16 cellular contexts compared by ENCODE assay signal in the genomic region with DNA sequence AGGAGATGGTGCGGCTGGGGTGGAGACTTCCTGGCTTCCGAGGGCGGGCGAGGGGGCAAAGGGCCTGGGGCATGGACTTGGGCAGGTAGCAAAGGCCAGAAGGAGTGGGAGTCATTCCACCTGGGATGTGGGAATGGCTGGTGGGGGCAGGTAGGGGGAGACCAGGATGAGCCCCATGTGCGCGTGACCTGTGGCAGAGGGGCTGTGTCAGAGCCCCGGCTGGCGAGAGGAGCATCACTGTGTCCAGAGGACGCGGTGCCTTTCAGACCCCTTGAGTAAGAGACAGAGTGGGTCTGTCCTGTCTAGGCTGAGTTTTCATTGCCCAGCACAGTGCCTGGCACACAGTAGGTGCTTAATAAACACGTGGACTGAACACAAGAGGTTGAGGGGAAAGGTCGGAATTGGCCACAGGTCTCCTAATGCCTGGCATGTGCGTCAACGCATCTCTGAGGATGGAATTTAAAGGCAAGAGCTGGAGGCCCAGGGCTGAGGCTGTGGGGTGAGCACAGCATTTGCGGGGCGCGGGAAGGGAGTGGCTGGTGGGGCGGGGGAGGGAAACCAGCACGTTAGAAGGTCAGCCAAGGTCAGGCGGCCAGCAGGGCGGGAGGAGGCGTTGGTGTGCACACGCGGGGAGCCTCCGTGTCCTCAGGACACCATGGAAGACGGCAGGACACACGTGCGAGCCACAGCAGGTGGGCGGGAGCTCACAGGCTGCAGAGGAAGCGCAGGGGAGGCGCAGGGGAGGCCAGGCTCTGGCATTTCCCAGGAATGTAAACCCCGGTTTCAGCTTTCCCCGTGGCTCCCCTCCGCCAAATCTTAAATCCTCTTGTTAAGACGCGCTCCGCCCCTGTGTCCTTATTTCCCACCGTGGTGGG. TPM values are rescaled to one million over a fixed set of nuclear protein-coding genes. Genes with fewer than 3 reads are reported as not detected.
DNase-seq lines count a peak whose midpoint lies in the region; ATAC-seq and TF ChIP-seq lines count a peak whose summit lies in the region.
"Had no signal": no experiment of that assay in that cellular context is flagged by ENCODE, and none has a peak within 500 bp of the region (broad histone marks: within the 10 kb centered on the region; RNA-seq: fewer than 3 reads in every experiment).

No MANE protein-coding gene starts in this region.

- peaks cover 98% of the 10 kb centered on the region for H3K79me2 ChIP-seq in SK-N-SH (ENCODE audit: insufficient read depth)

- CTCF ChIA-PET in SK-N-SH (lab: Yijun Ruan, JAX) = interaction anchor here (1.0 to 3.8 kb wide), 4 partner anchors 12 to 129 kb away, joined by 3 to 22 read pairs (median 7); no protein-coding TSS in a partner anchor

- peaks cover 58% of the 10 kb centered on the region for H4K20me1 ChIP-seq in SK-N-SH (ENCODE audit: insufficient read depth)

- H3F3A ChIP-seq in SK-N-SH (replicated peaks; ENCODE audit: insufficient read depth) = peaks cover 19% of the 10 kb centered on the region

- POLR2A ChIA-PET in SK-N-SH (lab: Yijun Ruan, JAX) = no interaction called here

- H3K9me2 ChIP-seq in SK-N-SH = no peaks in the 10 kb centered on the region

- no peak for TF ChIP-seq CTCF in chondrocyte (IDR thresholded peaks at IDR 0.05)
- TF ChIP-seq CTCF in lower lobe of right lung (IDR thresholded peaks at IDR 0.05) = no peak
- no peak for TF ChIP-seq CTCF in transverse colon (IDR thresholded peaks at IDR 0.05)
- no peak for TF ChIP-seq CTCF in foreskin keratinocyte (conservative IDR thresholded peaks at IDR 0.05)
- no peak for TF ChIP-seq CTCF in SK-N-SH (IDR thresholded peaks at IDR 0.05)

- H3K4me3 ChIP-seq in lower lobe of right lung (no peak overlapping the region), transverse colon (no peak overlapping the region), SK-N-SH (ENCODE audit: low read depth in 2 of 2, low read length in 1 of 2) (no peak overlapping the region)

- no peaks in the 10 kb centered on the region for H3K9me3 Mint-ChIP-seq in chondrocyte (ENCODE audit: low read depth)
- H3K9me3 Mint-ChIP-seq: activated T-helper 2 cell treated with anti-CD3 and anti-CD28 coated beads, Interferon-gamma antibody, Interleukin-2, Interleukin-4, amounts not matched to agents 10 μg/mL and 5 μg/mL and 100 μg/mL, durations not matched to agents 14 hours and 24 hours and 36 hours; T-helper 1 cell treated with Interleukin-12 subunit alpha and Interleukin-12 subunit beta and Interleukin-4 antibody, amounts not matched to agents 30 μg/mL and 1 μg/mL, for 36 hours had no signal

- in situ Hi-C loops in transverse colon (cut with MboI; ENCODE audit: low pct_ligation_motif_present in 1 of 4, low pct_unique_long_range_greater_than_20kb in 1 of 4, low sequenced_read_pairs in 3 of 4) = no loop called here

- H3K36me3 Mint-ChIP-seq in chondrocyte (ENCODE audit: low read depth) = peaks cover 1% of the 10 kb centered on the region

- H3K4me3 Mint-ChIP-seq in chondrocyte (ENCODE audit: unreplicated experiment) = no peak overlapping the region
- H3K4me3 Mint-ChIP-seq: T-helper 1 cell treated with Interleukin-12 subunit alpha and Interleukin-12 subunit beta and Interleukin-4 antibody, amounts not matched to agents 30 μg/mL and 1 μg/mL, for 36 hours had no signal

- H3K36me3 ChIP-seq in lower lobe of right lung = no peaks in the 10 kb centered on the region
- H3K36me3 ChIP-seq in transverse colon = no peaks in the 10 kb centered on the region
- H3K36me3 ChIP-seq in SK-N-SH (replicated peaks in 1 of 2; ENCODE audit: control insufficient read depth in 1 of 2, insufficient read depth in 2 of 2, low read length in 1 of 2) = no peaks in the 10 kb centered on the region
- H3K36me3 ChIP-seq: neutrophil had no signal

- TF ChIP-seq RAD21 in SK-N-SH (IDR thresholded peaks at IDR 0.05; ENCODE audit: low read length) = no peak

- H3K27ac ChIP-seq in lower lobe of right lung (peak overlapping the region; percentile 48), transverse colon (peak overlapping the region; percentile 54 to 60 (median 58)), foreskin keratinocyte (no peak overlapping the region), SK-N-SH (ENCODE audit: low read depth in 2 of 2, low read length in 1 of 2) (no peak overlapping the region)

- H3K27ac Mint-ChIP-seq in chondrocyte (ENCODE audit: unreplicated experiment) = peak overlapping the region; percentile 55
- H3K27ac Mint-ChIP-seq: activated T-helper 2 cell treated with anti-CD3 and anti-CD28 coated beads, Interferon-gamma antibody, Interleukin-2, Interleukin-4, amounts not matched to agents 10 μg/mL and 5 μg/mL and 100 μg/mL, durations not matched to agents 14 hours and 24 hours and 36 hours; T-helper 1 cell treated with Interleukin-12 subunit alpha and Interleukin-12 subunit beta and Interleukin-4 antibody, amounts not matched to agents 30 μg/mL and 1 μg/mL, for 36 hours had no signal

- no peaks in the 10 kb centered on the region for H3K9me3 ChIP-seq in lower lobe of right lung
- no peaks in the 10 kb centered on the region for H3K9me3 ChIP-seq in transverse colon
- no peaks in the 10 kb centered on the region for H3K9me3 ChIP-seq in SK-N-SH
- H3K9me3 ChIP-seq: neutrophil had no signal

- no peaks in the 10 kb centered on the region for H3K27me3 Mint-ChIP-seq in chondrocyte (ENCODE audit: low read depth)

- peak; percentile 60 for DNase-seq in activated effector memory CD4-positive, alpha-beta T cell treated with anti-CD3 and anti-CD28 coated beads, Interleukin-2, amount 50 U/mL, for 16 hours
- no peak for DNase-seq in activated effector memory CD4-positive, alpha-beta T cell treated with Interleukin-2 at 50 U/mL for 16 hours
- DNase-seq in chondrocyte (ENCODE audit: low spot score) (no peak), lower lobe of right lung (no peak), transverse colon (no peak), foreskin keratinocyte (no peak), SK-N-SH (no peak)
- DNase-seq: activated CD4-positive, alpha-beta T cell treated with anti-CD3 and anti-CD28 coated beads, Interleukin-2, amount 50 U/mL, for 48 hours; effector memory CD4-positive, alpha-beta T cell; NCI-H1930; stimulated activated CD4-positive, alpha-beta T cell treated with anti-CD3 and anti-CD28 coated beads, Interleukin-12 subunit alpha, Interleukin-12 subunit beta, amount 100 ng/mL, for 4 hours had no signal

- H3K27me3 ChIP-seq in lower lobe of right lung (ENCODE audit: low read depth) (no peaks in the 10 kb centered on the region), transverse colon (no peaks in the 10 kb centered on the region), foreskin keratinocyte (no peaks in the 10 kb centered on the region), SK-N-SH (ENCODE audit: insufficient read depth) (no peaks in the 10 kb centered on the region)
- H3K27me3 ChIP-seq: neutrophil had no signal

- intact Hi-C loops in lower lobe of right lung (cut with DNase I) = no loop called here
- intact Hi-C loops in transverse colon (cut with DNase I; ENCODE audit: low total_unique reads) = no loop called here

- H3K4me1 ChIP-seq in lower lobe of right lung (peaks cover 36% of the 10 kb centered on the region), transverse colon (peaks cover 10 to 47% (median 24%) of the 10 kb centered on the region in 4 donors), foreskin keratinocyte (peaks cover 9% of the 10 kb centered on the region), SK-N-SH (ENCODE audit: control insufficient read depth in 1 of 2, insufficient read depth in 2 of 2, low read depth in 1 of 2, low read length in 1 of 2) (peaks cover 13 to 15% of the 10 kb centered on the region in 2 experiments; a peak in 3 of 4 replicates)

- H2AFZ ChIP-seq in SK-N-SH (ENCODE audit: low read depth) = no peak overlapping the region

- no peak overlapping the region for H3K9ac ChIP-seq in SK-N-SH

- WGBS in transverse colon (ENCODE audit: low coverage in 1 of 2), 2 donors = 82 to 88% methylated on average over 10 to 38 of the region's 38 CpGs
- WGBS in SK-N-SH (ENCODE audit: low lambda C conversion rate) = 93% methylated on average over 38 of the region's 38 CpGs

- no peak for TF ChIP-seq POLR2A in transverse colon (IDR thresholded peaks at IDR 0.05)

- peaks cover 49% of the 10 kb centered on the region for H3K4me1 Mint-ChIP-seq in chondrocyte (ENCODE audit: low read depth)

- no peak overlapping the region for H3K4me2 ChIP-seq in SK-N-SH

- no peak for TF ChIP-seq EP300 in transverse colon (IDR thresholded peaks at IDR 0.05; ENCODE audit: low read depth)
- no peak for TF ChIP-seq EP300 in SK-N-SH (IDR thresholded peaks at IDR 0.05; ENCODE audit: borderline replicate concordance in 1 of 2, low read depth in 1 of 2, low read length in 1 of 2)

- ATAC-seq in lower lobe of right lung (peak; percentile 10 to 33), HG03432 (IDR thresholded peaks at IDR 0.05; ENCODE audit: unreplicated experiment) (no peak), foreskin keratinocyte (no peak)
- ATAC-seq: left lobe of liver had no signal

TF ChIP-seq in SK-N-SH, 30 proteins besides CTCF, POLR2A, EP300 and RAD21:
- TF ChIP-seq SIN3A (IDR thresholded peaks at IDR 0.05; ENCODE audit: borderline replicate concordance, low read depth, low read length) (no peak), POLR2AphosphoS5 (IDR thresholded peaks at IDR 0.05; ENCODE audit: low read depth, low read length) (no peak), ELF1 (IDR thresholded peaks at IDR 0.05) (no peak)
- TF ChIP-seq, protein P1, sequence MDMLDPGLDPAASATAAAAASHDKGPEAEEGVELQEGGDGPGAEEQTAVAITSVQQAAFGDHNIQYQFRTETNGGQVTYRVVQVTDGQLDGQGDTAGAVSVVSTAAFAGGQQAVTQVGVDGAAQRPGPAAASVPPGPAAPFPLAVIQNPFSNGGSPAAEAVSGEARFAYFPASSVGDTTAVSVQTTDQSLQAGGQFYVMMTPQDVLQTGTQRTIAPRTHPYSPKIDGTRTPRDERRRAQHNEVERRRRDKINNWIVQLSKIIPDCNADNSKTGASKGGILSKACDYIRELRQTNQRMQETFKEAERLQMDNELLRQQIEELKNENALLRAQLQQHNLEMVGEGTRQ (IDR thresholded peaks at IDR 0.05; ENCODE audit: borderline replicate concordance, low read depth, low read length) = no peak

RNA-seq across cellular contexts. Expression of a gene that starts 51.8 kb away (rescaled TPM):
- total RNA-seq in chondrocyte (112 to 154 TPM (median 118 TPM) in 3 replicates), lower lobe of right lung (118 TPM), transverse colon (100 to 1,000 TPM in 2 of 4 donors, 10 to 100 TPM in 2; 56.9 to 124 (median 93.2) TPM), foreskin keratinocyte (27.1 and 30.2 TPM in 2 replicates)
- polyA plus RNA-seq in foreskin keratinocyte (17.5 and 20.7 TPM in 2 replicates), SK-N-SH (2012; rRNA removed) (47.0 and 68.6 TPM in 2 replicates)
- 46.5 and 58.2 TPM in 2 replicates for polyA plus RNA-seq in SK-N-SH (2012; cell fraction: cytosol; rRNA removed)
- 38.6 and 51.0 TPM in 2 replicates for polyA plus RNA-seq in SK-N-SH (2012; cell fraction: nucleus; rRNA removed)

Comparison
In these comparisons a context has a peak if more than half of its experiments do, and no peak if none do; other contexts are left out.
1. ATAC-seq: peak in lower lobe of right lung (2 of 2); none in HG03432 (single experiment) and foreskin keratinocyte (single experiment).
2. H3K27ac ChIP-seq: peak in lower lobe of right lung (single experiment) and transverse colon (4 of 4); none in foreskin keratinocyte (single experiment) and SK-N-SH (0 of 2).